In the genomic region with DNA sequence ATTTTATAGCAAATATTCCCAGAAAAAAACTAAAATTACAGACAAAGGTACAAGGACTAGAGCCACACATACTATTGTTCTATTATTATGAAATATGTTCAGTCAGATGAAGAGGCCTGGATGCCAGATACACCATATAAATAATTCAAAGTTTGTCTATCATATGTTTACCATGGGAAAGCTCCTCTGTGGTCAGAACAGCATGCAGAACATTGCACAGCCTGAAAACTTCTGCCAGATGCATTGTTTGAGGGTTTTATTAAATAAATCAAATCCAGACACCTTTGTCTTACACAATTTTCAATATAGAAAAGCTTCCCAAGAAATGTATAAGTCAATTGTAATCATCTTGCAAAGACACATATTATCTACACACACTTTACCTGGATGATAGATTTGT, we compare ENCODE assay signal across 25 cellular contexts. TPM values are rescaled to one million over a fixed set of nuclear protein-coding genes. Genes with fewer than 3 reads are reported as not detected.
"Had no signal": no experiment of that assay in that cellular context is flagged by ENCODE, and none has a peak within 500 bp of the region (broad histone marks: within the 10 kb centered on the region; RNA-seq: fewer than 3 reads in every experiment).

No MANE protein-coding gene starts in this region.

- H3K27ac ChIP-seq: dorsolateral prefrontal cortex, gastrocnemius medialis, left lung, neural progenitor cell, parathyroid adenoma, suprapubic skin, transverse colon, upper lobe of right lung, uterus had no signal

- H3K9ac ChIP-seq: neural progenitor cell, parathyroid adenoma had no signal

- H3K4me3 ChIP-seq: dorsolateral prefrontal cortex, gastrocnemius medialis, left lung, mucosa of descending colon, neural progenitor cell, smooth muscle cell, suprapubic skin, transverse colon, upper lobe of right lung, uterus had no signal

- H3K27me3 ChIP-seq: gastrocnemius medialis, left lung, neural progenitor cell, suprapubic skin, transverse colon, upper lobe of right lung, uterus had no signal

- H3K36me3 ChIP-seq: gastrocnemius medialis, left lung, neural progenitor cell, suprapubic skin, transverse colon, upper lobe of right lung, uterus had no signal

- FAIRE-seq: colon had no signal

- DNase-seq: dorsolateral prefrontal cortex; effector CD4-positive, alpha-beta T cell; gastrocnemius medialis; head of caudate nucleus; left cardiac atrium; left lung; mesenchymal stem cell; mucosa of descending colon; naive thymus-derived CD4-positive, alpha-beta T cell; stimulated activated CD4-positive, alpha-beta T cell treated with anti-CD3 and anti-CD28 coated beads, Interleukin-12 subunit alpha, Interleukin-12 subunit beta, amount 100 ng/mL, for 4 hours; stimulated activated CD4-positive, alpha-beta T cell treated with anti-CD3 and anti-CD28 coated beads, Interleukin-1b, Interleukin-23, amount 100 ng/mL, for 48 hours; stimulated activated CD4-positive, alpha-beta T cell treated with anti-CD3 and anti-CD28 coated beads, Interleukin-4, amount 100 ng/mL, for 1 hour; stimulated activated CD8-positive, alpha-beta memory T cell treated with anti-CD3 and anti-CD28 coated beads, Interleukin-4, amount 100 ng/mL, for 48 hours; stimulated activated naive CD4-positive, alpha-beta T cell; stimulated activated naive CD8-positive, alpha-beta T cell treated with anti-CD3 and anti-CD28 coated beads, Interleukin-15, amount 100 ng/mL, for 72 hours; transverse colon; upper lobe of right lung; uterus had no signal

- H3K4me1 ChIP-seq: gastrocnemius medialis, left lung, parathyroid adenoma, suprapubic skin, upper lobe of right lung, uterus had no signal

- H3K9me3 ChIP-seq: gastrocnemius medialis, left lung, mucosa of descending colon, suprapubic skin, transverse colon, upper lobe of right lung, uterus had no signal

- ATAC-seq: gastrocnemius medialis; left cardiac atrium; left lung; mucosa of descending colon; naive thymus-derived CD4-positive, alpha-beta T cell; sciatic nerve; stimulated activated naive CD8-positive, alpha-beta T cell treated with anti-CD3 and anti-CD28 coated beads, Interleukin-15, amount 100 ng/mL, for 72 hours; upper lobe of right lung had no signal

RNA-seq across cellular contexts. Expression of a gene that starts 35.0 kb away (rescaled TPM):
- total RNA-seq: kidney epithelial cell; naive thymus-derived CD4-positive, alpha-beta T cell had no signal
- polyA plus RNA-seq: naive thymus-derived CD4-positive, alpha-beta T cell had no signal
